ENCODE assay signal across 16 cellular contexts in genomic region chr19:49631279-49631588, GRCh38. TPM values are rescaled to one million over a fixed set of nuclear protein-coding genes. Genes with fewer than 3 reads are reported as not detected.
A peak's percentile ranks its signal among the peaks of the same experiment; 100 is the strongest.
DNase-seq lines count a peak whose midpoint lies in the region; ATAC-seq and TF ChIP-seq lines count a peak whose summit lies in the region.
"Had no signal": no experiment of that assay in that cellular context is flagged by ENCODE, and none has a peak within 500 bp of the region (broad histone marks: within the 10 kb centered on the region; RNA-seq: fewer than 3 reads in every experiment).

No MANE protein-coding gene starts in this region.

- H3K27me3 Mint-ChIP-seq in CD4-positive, alpha-beta T cell = no peaks in the 10 kb centered on the region
- peaks cover 5% of the 10 kb centered on the region for H3K27me3 Mint-ChIP-seq in endodermal cell (ENCODE audit: insufficient read depth)
- H3K27me3 Mint-ChIP-seq: activated T-cell treated with anti-CD3 and anti-CD28 coated beads, Interleukin-2, amount 50 U/mL, for 24 hours had no signal

- H3K27ac ChIP-seq in CD4-positive, alpha-beta T cell (ENCODE audit: low read depth, low read length) = no peak overlapping the region
- H3K27ac ChIP-seq in endodermal cell (ENCODE audit: low read depth, low read length) (no peak overlapping the region), osteoblast (ENCODE audit: low read depth, low read length) (no peak overlapping the region), Peyer's patch (no peak overlapping the region)
- H3K27ac ChIP-seq: thyroid gland had no signal

- intact Hi-C loops in CD4-positive, alpha-beta T cell (cut with DNase I, micrococcal nuclease) = no loop called here

- no peak overlapping the region for H3K9ac ChIP-seq in endodermal cell (ENCODE audit: extremely low read depth, low read length, poor library complexity, severe bottlenecking)

- no peaks in the 10 kb centered on the region for H3K9me3 Mint-ChIP-seq in CD4-positive, alpha-beta T cell
- H3K9me3 Mint-ChIP-seq in endodermal cell = no peaks in the 10 kb centered on the region
- H3K9me3 Mint-ChIP-seq: activated naive CD8-positive, alpha-beta T cell treated with anti-CD3 and anti-CD28 coated beads, Interleukin-2, amount 10 ng/mL, durations not matched to agents 7 days and 5 days; activated T-cell treated with anti-CD3 and anti-CD28 coated beads, Interleukin-2, amount 50 U/mL, for 24 hours; T-helper 1 cell treated with Interleukin-12 subunit alpha and Interleukin-12 subunit beta and Interleukin-4 antibody, amounts not matched to agents 30 μg/mL and 1 μg/mL, for 36 hours had no signal

- CTCF ChIA-PET in CD4-positive, alpha-beta T cell (lab: Charles Lee) = no interaction called here

- H3K4me1 ChIP-seq in endodermal cell (ENCODE audit: control insufficient read depth, insufficient read depth, low read length) = no peaks in the 10 kb centered on the region
- peaks cover 5% of the 10 kb centered on the region for H3K4me1 ChIP-seq in osteoblast (ENCODE audit: insufficient read depth, low read length)
- H3K4me1 ChIP-seq in Peyer's patch = peaks cover 0 to 6% (median 0%) of the 10 kb centered on the region in 4 donors

- no peak overlapping the region for H3K4me3 Mint-ChIP-seq in CD4-positive, alpha-beta T cell
- H3K4me3 Mint-ChIP-seq in endodermal cell = no peak overlapping the region
- H3K4me3 Mint-ChIP-seq: activated naive CD8-positive, alpha-beta T cell treated with anti-CD3 and anti-CD28 coated beads, Interleukin-2, amount 10 ng/mL, durations not matched to agents 7 days and 5 days; activated T-cell treated with anti-CD3 and anti-CD28 coated beads, Interleukin-2, amount 50 U/mL, for 24 hours; T-helper 1 cell treated with Interleukin-12 subunit alpha and Interleukin-12 subunit beta and Interleukin-4 antibody, amounts not matched to agents 30 μg/mL and 1 μg/mL, for 36 hours had no signal

- peak overlapping the region; percentile 61 for H3K27ac Mint-ChIP-seq in CD4-positive, alpha-beta T cell
- no peak overlapping the region for H3K27ac Mint-ChIP-seq in endodermal cell
- H3K27ac Mint-ChIP-seq: activated naive CD8-positive, alpha-beta T cell treated with anti-CD3 and anti-CD28 coated beads, Interleukin-2, amount 10 ng/mL, durations not matched to agents 7 days and 5 days; T-helper 1 cell treated with Interleukin-12 subunit alpha and Interleukin-12 subunit beta and Interleukin-4 antibody, amounts not matched to agents 30 μg/mL and 1 μg/mL, for 36 hours had no signal

- H4K20me1 ChIP-seq in osteoblast (ENCODE audit: insufficient read depth, low read length) = no peaks in the 10 kb centered on the region

- no peaks in the 10 kb centered on the region for H3K4me1 Mint-ChIP-seq in CD4-positive, alpha-beta T cell (ENCODE audit: low read depth)
- H3K4me1 Mint-ChIP-seq in endodermal cell = no peaks in the 10 kb centered on the region
- H3K4me1 Mint-ChIP-seq: activated naive CD8-positive, alpha-beta T cell treated with anti-CD3 and anti-CD28 coated beads, Interleukin-2, amount 10 ng/mL, durations not matched to agents 7 days and 5 days had no signal

- WGBS in endodermal cell (ENCODE audit: insufficient coverage in 1 of 2, insufficient read length in 1 of 2), 2 experiments = 83 to 93% methylated on average over 4 to 6 of the region's 6 CpGs

- no peaks in the 10 kb centered on the region for H3K27me3 ChIP-seq in CD4-positive, alpha-beta T cell (ENCODE audit: control insufficient read depth, insufficient read depth, low read length)
- H3K27me3 ChIP-seq in endodermal cell (ENCODE audit: control insufficient read depth, insufficient read depth, low read length, poor library complexity, severe bottlenecking) (no peaks in the 10 kb centered on the region), osteoblast (ENCODE audit: insufficient read depth, low read length) (no peaks in the 10 kb centered on the region), Peyer's patch (no peaks in the 10 kb centered on the region)
- H3K27me3 ChIP-seq: thyroid gland had no signal

- no peak for DNase-seq in CD4-positive, alpha-beta T cell
- DNase-seq in endodermal cell (peak; percentile 39), osteoblast (ENCODE audit: insufficient read length, low spot score, missing footprints) (peak; percentile 48), SW480 (ENCODE audit: low spot score) (no peak), GM19240 (ENCODE audit: insufficient read length, low spot score) (no peak), Peyer's patch (no peak), GOT3 (lab: John Stamatoyannopoulos, UW) (no peak)
- DNase-seq: activated CD4-positive, alpha-beta T cell treated with anti-CD3 and anti-CD28 coated beads for 48 hours; activated naive CD8-positive, alpha-beta T cell treated with anti-CD3 and anti-CD28 coated beads, Interleukin-2, amount 10 ng/mL, durations not matched to agents 7 days and 5 days; activated T-cell treated with anti-CD3 and anti-CD28 coated beads, Interleukin-2, amount 50 U/mL, for 24 hours; cerebellar nuclear complex; NCI-H187 treated with DMSO at 0.1 percent for 48 hours; NCI-H526; thyroid gland had no signal

- H3K79me2 ChIP-seq in osteoblast (ENCODE audit: insufficient read depth, low read length) = no peaks in the 10 kb centered on the region

- no peak overlapping the region for H3K4me2 ChIP-seq in osteoblast (ENCODE audit: insufficient read depth, low read length)

- no peak overlapping the region for H2AFZ ChIP-seq in osteoblast (ENCODE audit: low read length)

- H3K4me3 ChIP-seq in endodermal cell (ENCODE audit: low read length) = no peak overlapping the region
- H3K4me3 ChIP-seq in osteoblast (ENCODE audit: insufficient read depth, low read length) = no peak overlapping the region
- no peak overlapping the region for H3K4me3 ChIP-seq in Peyer's patch
- H3K4me3 ChIP-seq: thyroid gland had no signal

- H3K36me3 ChIP-seq in endodermal cell (ENCODE audit: control insufficient read depth, insufficient read depth, low read length) (peaks cover 26% of the 10 kb centered on the region), osteoblast (ENCODE audit: insufficient read depth, low read length) (peaks cover 18% of the 10 kb centered on the region), Peyer's patch (peaks cover 0 to 5% (median 0%) of the 10 kb centered on the region in 3 donors)
- H3K36me3 ChIP-seq: thyroid gland had no signal

- no peak for ATAC-seq in CD4-positive, alpha-beta T cell (ENCODE audit: poor library complexity)

- no peak for TF ChIP-seq CTCF in CD4-positive, alpha-beta T cell (IDR thresholded peaks at IDR 0.05)
- TF ChIP-seq CTCF in endodermal cell (conservative IDR thresholded peaks at IDR 0.05) (no peak), osteoblast (IDR thresholded peaks at IDR 0.05; ENCODE audit: extremely low read depth, low read depth, low read length) (no peak), Peyer's patch (IDR thresholded peaks at IDR 0.05) (no peak)

- TF ChIP-seq POLR2A in Peyer's patch (IDR thresholded peaks at IDR 0.05) = no peak

- POLR2A ChIA-PET in CD4-positive, alpha-beta T cell (lab: Charles Lee) = interaction anchor here (1.5 to 2.5 kb wide), 3 partner anchors 9 to 46 kb away, joined by 3 to 11 read pairs (median 10); partner anchors contain the start of genes PRMT1 and RRAS

- H3K9me3 ChIP-seq in CD4-positive, alpha-beta T cell (ENCODE audit: control insufficient read depth, low read length) = no peaks in the 10 kb centered on the region
- H3K9me3 ChIP-seq in endodermal cell (ENCODE audit: control insufficient read depth, low read length) (no peaks in the 10 kb centered on the region), osteoblast (ENCODE audit: low read depth, low read length) (no peaks in the 10 kb centered on the region), Peyer's patch (no peaks in the 10 kb centered on the region)
- H3K9me3 ChIP-seq: thyroid gland had no signal

- peaks cover 12% of the 10 kb centered on the region for H3K36me3 Mint-ChIP-seq in CD4-positive, alpha-beta T cell (ENCODE audit: low read depth)
- peaks cover 28% of the 10 kb centered on the region for H3K36me3 Mint-ChIP-seq in endodermal cell (ENCODE audit: low read depth)

TF ChIP-seq in PFSK-1, 5 proteins besides CTCF, POLR2A, EP300 and RAD21 (continues in another document):
- TF ChIP-seq SIN3A (IDR thresholded peaks at IDR 0.05; ENCODE audit: borderline replicate concordance, insufficient read depth, low read length) (no peak), TAF1 (IDR thresholded peaks at IDR 0.05; ENCODE audit: borderline replicate concordance, insufficient read depth, low read length) (no peak)

RNA-seq across cellular contexts. Expression of gene RRAS, which starts 8.7 kb away (rescaled TPM):
- 1 to 10 TPM; 4.2 to 4.7 TPM for total RNA-seq in CD4-positive, alpha-beta T cell
- 67.9 TPM for polyA plus RNA-seq in PFSK-1 (2012; ENCODE audit: insufficient read length, low read depth)
- total RNA-seq in endodermal cell (1 to 10 TPM; 5.8 to 7.3 TPM), osteoblast (23.9 and 31.8 TPM in 2 replicates), Peyer's patch (10 to 100 TPM; 17.2 to 48.0 (median 32.4) TPM)
- polyA plus RNA-seq in endodermal cell (2013, experiment 1 of 2) = 18.7 TPM
- 22.4 TPM for polyA plus RNA-seq in endodermal cell (2013, experiment 2 of 2)

RNA-seq across cellular contexts. Expression of gene SCAF1, which starts 10.8 kb away (rescaled TPM):
- total RNA-seq in CD4-positive, alpha-beta T cell = 10 to 100 TPM; 30.6 to 34.8 TPM
- 79.8 TPM for polyA plus RNA-seq in PFSK-1 (2012; ENCODE audit: insufficient read length, low read depth)
- total RNA-seq in endodermal cell (10 to 100 TPM; 84.8 to 94.5 TPM), osteoblast (12.1 and 14.8 TPM in 2 replicates), Peyer's patch (10 to 100 TPM; 25.2 to 49.8 (median 44.0) TPM)
- polyA plus RNA-seq in endodermal cell (2013, experiment 1 of 2) = 44.7 TPM
- 40.4 TPM for polyA plus RNA-seq in endodermal cell (2013, experiment 2 of 2)

RNA-seq across cellular contexts. Expression of gene IRF3, which starts 34.4 kb away (rescaled TPM):
- total RNA-seq in CD4-positive, alpha-beta T cell = 100 to 1,000 TPM; 109 to 119 TPM
- 97.1 TPM for polyA plus RNA-seq in PFSK-1 (2012; ENCODE audit: insufficient read length, low read depth)
- total RNA-seq in endodermal cell = 100 to 1,000 TPM; 127 to 128 TPM
- 58.7 TPM for polyA plus RNA-seq in endodermal cell (2013, experiment 1 of 2)
- polyA plus RNA-seq in endodermal cell (2013, experiment 2 of 2) = 66.6 TPM
- total RNA-seq in osteoblast = 48.5 and 54.2 TPM in 2 replicates
- 100 to 1,000 TPM in 3 of 4 donors, 10 to 100 TPM in 1; 98.6 to 131 (median 120) TPM for total RNA-seq in Peyer's patch

RNA-seq across cellular contexts. Expression of gene BCL2L12, which starts 34.5 kb away (rescaled TPM):
- total RNA-seq in CD4-positive, alpha-beta T cell = 10 to 100 TPM in 1 of 2 experiments, 1 to 10 TPM in 1; 9.9 to 11.3 TPM
- polyA plus RNA-seq in PFSK-1 (2012; ENCODE audit: insufficient read length, low read depth) = 68.9 TPM
- total RNA-seq in endodermal cell = 100 to 1,000 TPM in 1 of 2 donors, 10 to 100 TPM in 1; 91.8 to 101 TPM
- polyA plus RNA-seq in endodermal cell (2013, experiment 1 of 2) = 81.0 TPM
- polyA plus RNA-seq in endodermal cell (2013, experiment 2 of 2) = 68.6 TPM
- total RNA-seq in osteoblast = 4.4 and 5.1 TPM in 2 replicates
- total RNA-seq in Peyer's patch = 10 to 100 TPM in 3 of 4 donors, 1 to 10 TPM in 1; 5.3 to 28.9 (median 12.2) TPM

RNA-seq across cellular contexts. Expression of gene PRR12, which starts 40.3 kb away (rescaled TPM):
- total RNA-seq in CD4-positive, alpha-beta T cell = 10 to 100 TPM; 41.7 to 42.2 TPM
- 26.1 TPM for polyA plus RNA-seq in PFSK-1 (2012; ENCODE audit: insufficient read length, low read depth)
- total RNA-seq in endodermal cell (10 to 100 TPM; 67.6 to 69.6 TPM), osteoblast (2.2 and 2.9 TPM in 2 replicates), Peyer's patch (10 to 100 TPM; 13.5 to 39.6 (median 28.1) TPM)
- 29.6 TPM for polyA plus RNA-seq in endodermal cell (2013, experiment 1 of 2)
- 27.0 TPM for polyA plus RNA-seq in endodermal cell (2013, experiment 2 of 2)

Comparison
In these comparisons a context has a peak if more than half of its experiments do, and no peak if none do; other contexts are left out.
1. DNase-seq: peak in endodermal cell (single experiment) and osteoblast (single experiment); none in CD4-positive, alpha-beta T cell (0 of 10), SW480 (single experiment), GM19240 (single experiment), Peyer's patch (0 of 3) and GOT3 (single experiment).